18 cellular contexts compared by ENCODE assay signal in genomic region chr16:85901110-85901509, GRCh38. TPM values are rescaled to one million over a fixed set of nuclear protein-coding genes. Genes with fewer than 3 reads are reported as not detected.
DNase-seq lines count a peak whose midpoint lies in the region; ATAC-seq and TF ChIP-seq lines count a peak whose summit lies in the region.
"Had no signal": no experiment of that assay in that cellular context is flagged by ENCODE, and none has a peak within 500 bp of the region (broad histone marks: within the 10 kb centered on the region; RNA-seq: fewer than 3 reads in every experiment).

No MANE protein-coding gene starts in this region.

- H3K27ac Mint-ChIP-seq in CD4-positive, alpha-beta T cell, result no peak overlapping the region
- peak overlapping the region; percentile 82 for H3K27ac Mint-ChIP-seq in activated T-helper 1 cell treated with anti-CD3 and anti-CD28 coated beads, Interleukin-12 subunit alpha, Interleukin-12 subunit beta, Interleukin-2, Interleukin-4 antibody, amounts not matched to agents 30 ng/mL and 10 ng/mL and 1 ng/mL, durations not matched to agents 14 hours and 24 hours and 36 hours

- POLR2A ChIA-PET in CD4-positive, alpha-beta T cell (lab: Charles Lee), result interaction anchor here (1.3 kb wide), 1 partner anchor 33 kb away, joined by 3 read pairs; no protein-coding TSS in a partner anchor

- TF ChIP-seq CTCF in CD4-positive, alpha-beta T cell (IDR thresholded peaks at IDR 0.05), result no peak
- no peak for TF ChIP-seq CTCF in GM12865 (IDR thresholded peaks at IDR 0.05; ENCODE audit: insufficient read depth, low read depth, low read length, missing control alignments)

- H3K36me3 ChIP-seq in effector memory CD4-positive, alpha-beta T cell (ENCODE audit: control insufficient read depth, insufficient read depth, low read length), result no peaks in the 10 kb centered on the region
- H3K36me3 ChIP-seq: neutrophil, thyroid gland had no signal

- H3K9me3 Mint-ChIP-seq in CD4-positive, alpha-beta T cell, result no peaks in the 10 kb centered on the region
- H3K9me3 Mint-ChIP-seq in activated T-helper 1 cell treated with anti-CD3 and anti-CD28 coated beads, Interleukin-12 subunit alpha, Interleukin-12 subunit beta, Interleukin-2, Interleukin-4 antibody, amounts not matched to agents 30 ng/mL and 10 ng/mL and 1 ng/mL, durations not matched to agents 14 hours and 24 hours and 36 hours, result no peaks in the 10 kb centered on the region

- no peaks in the 10 kb centered on the region for H3K36me3 Mint-ChIP-seq in CD4-positive, alpha-beta T cell (ENCODE audit: low read depth)
- peaks cover 55% of the 10 kb centered on the region for H3K36me3 Mint-ChIP-seq in activated T-helper 1 cell treated with anti-CD3 and anti-CD28 coated beads, Interleukin-12 subunit alpha, Interleukin-12 subunit beta, Interleukin-2, Interleukin-4 antibody, amounts not matched to agents 30 ng/mL and 10 ng/mL and 1 ng/mL, durations not matched to agents 14 hours and 24 hours and 36 hours (ENCODE audit: low read depth)

- no peak for DNase-seq in CD4-positive, alpha-beta T cell
- DNase-seq in GM12865 (ENCODE audit: low read depth) (no peak), Right ventricle myocardium inferior (ENCODE audit: missing footprints) (no peak)
- no peak for DNase-seq in activated T-helper 1 cell treated with anti-CD3 and anti-CD28 coated beads, Interleukin-12 subunit alpha, Interleukin-12 subunit beta, Interleukin-2, Interleukin-4 antibody, amounts not matched to agents 30 ng/mL and 10 ng/mL and 1 ng/mL, durations not matched to agents 14 hours and 24 hours and 36 hours (ENCODE audit: low spot score)
- DNase-seq in effector memory CD4-positive, alpha-beta T cell, result no peak
- DNase-seq: activated CD8-positive, alpha-beta memory T cell treated with anti-CD3 and anti-CD28 coated beads, Interleukin-2, amount 50 U/mL, for 48 hours; erythroblast; GOT3; NCI-H187 treated with DMSO at 0.1 percent for 48 hours; NCI-H510A treated with DMSO at 0.1 percent for 48 hours; stimulated activated CD4-positive, alpha-beta T cell treated with anti-CD3 and anti-CD28 coated beads, Interleukin-2, amount 100 ng/mL, for 24 hours; thyroid gland had no signal

- H3K4me3 ChIP-seq in GM12865 (ENCODE audit: low read depth, low read length) (peak overlapping the region; percentile 70), mononuclear cell (ENCODE audit: low read length) (peak overlapping the region; percentile 55)
- no peak overlapping the region for H3K4me3 ChIP-seq in effector memory CD4-positive, alpha-beta T cell (ENCODE audit: insufficient read depth, low read depth, low read length, poor library complexity, severe bottlenecking)
- H3K4me3 ChIP-seq: thyroid gland had no signal

- peak overlapping the region; percentile 91 for H3K4me3 Mint-ChIP-seq in CD4-positive, alpha-beta T cell
- H3K4me3 Mint-ChIP-seq in activated T-helper 1 cell treated with anti-CD3 and anti-CD28 coated beads, Interleukin-12 subunit alpha, Interleukin-12 subunit beta, Interleukin-2, Interleukin-4 antibody, amounts not matched to agents 30 ng/mL and 10 ng/mL and 1 ng/mL, durations not matched to agents 14 hours and 24 hours and 36 hours, result peak overlapping the region; percentile 88

- no peaks in the 10 kb centered on the region for H3K9me3 ChIP-seq in CD4-positive, alpha-beta T cell (ENCODE audit: control insufficient read depth, low read length)
- no peaks in the 10 kb centered on the region for H3K9me3 ChIP-seq in mononuclear cell (ENCODE audit: low read depth, low read length)
- no peaks in the 10 kb centered on the region for H3K9me3 ChIP-seq in effector memory CD4-positive, alpha-beta T cell (ENCODE audit: control insufficient read depth, low read length)
- H3K9me3 ChIP-seq: thyroid gland had no signal

- H3K27me3 ChIP-seq in CD4-positive, alpha-beta T cell (ENCODE audit: control insufficient read depth, insufficient read depth, low read length), result no peaks in the 10 kb centered on the region
- peaks cover 4% of the 10 kb centered on the region for H3K27me3 ChIP-seq in mononuclear cell (ENCODE audit: insufficient read depth, low read length)
- peaks cover 22% of the 10 kb centered on the region for H3K27me3 ChIP-seq in effector memory CD4-positive, alpha-beta T cell (replicated peaks; ENCODE audit: control insufficient read depth, insufficient read depth, low read length, poor library complexity, severe bottlenecking)
- H3K27me3 ChIP-seq: thyroid gland had no signal

- H3K27ac ChIP-seq in CD4-positive, alpha-beta T cell (ENCODE audit: low read depth, low read length), result no peak overlapping the region
- no peak overlapping the region for H3K27ac ChIP-seq in effector memory CD4-positive, alpha-beta T cell (ENCODE audit: insufficient read depth, low read length, poor library complexity, severe bottlenecking)
- H3K27ac ChIP-seq: coronary artery, neutrophil, thyroid gland had no signal

- peaks cover 31% of the 10 kb centered on the region for H3K27me3 Mint-ChIP-seq in CD4-positive, alpha-beta T cell
- H3K27me3 Mint-ChIP-seq in activated T-helper 1 cell treated with anti-CD3 and anti-CD28 coated beads, Interleukin-12 subunit alpha, Interleukin-12 subunit beta, Interleukin-2, Interleukin-4 antibody, amounts not matched to agents 30 ng/mL and 10 ng/mL and 1 ng/mL, durations not matched to agents 14 hours and 24 hours and 36 hours (ENCODE audit: insufficient read depth), result peaks cover 13% of the 10 kb centered on the region

- H3K4me1 Mint-ChIP-seq in CD4-positive, alpha-beta T cell (ENCODE audit: low read depth), result peaks cover 49% of the 10 kb centered on the region
- H3K4me1 Mint-ChIP-seq in activated T-helper 1 cell treated with anti-CD3 and anti-CD28 coated beads, Interleukin-12 subunit alpha, Interleukin-12 subunit beta, Interleukin-2, Interleukin-4 antibody, amounts not matched to agents 30 ng/mL and 10 ng/mL and 1 ng/mL, durations not matched to agents 14 hours and 24 hours and 36 hours (ENCODE audit: low read depth), result peaks cover 72% of the 10 kb centered on the region

- no peak for ATAC-seq in CD4-positive, alpha-beta T cell (ENCODE audit: poor library complexity)
- no peak for ATAC-seq in Right ventricle myocardium inferior
- no peak for ATAC-seq in HG02973 (IDR thresholded peaks at IDR 0.05; ENCODE audit: unreplicated experiment)
- ATAC-seq in HG02885 (IDR thresholded peaks at IDR 0.05; ENCODE audit: poor library complexity, unreplicated experiment), result no peak
- ATAC-seq: sciatic nerve had no signal

- CTCF ChIA-PET in CD4-positive, alpha-beta T cell (lab: Charles Lee), result no interaction called here

- intact Hi-C loops in CD4-positive, alpha-beta T cell (cut with DNase I, micrococcal nuclease), result no loop called here
- intact Hi-C loops in activated T-helper 1 cell treated with anti-CD3 and anti-CD28 coated beads, Interleukin-12 subunit alpha, Interleukin-12 subunit beta, Interleukin-2, Interleukin-4 antibody, amounts not matched to agents 30 ng/mL and 10 ng/mL and 1 ng/mL, durations not matched to agents 14 hours and 24 hours and 36 hours (cut with micrococcal nuclease), result no loop called here
- intact Hi-C loops in Right ventricle myocardium inferior (cut with DNase I), result loop anchor here (5.0 kb wide), 1 partner anchor 61 kb away; no protein-coding TSS in a partner anchor

- peaks cover 79% of the 10 kb centered on the region for H3K4me1 ChIP-seq in mononuclear cell (ENCODE audit: insufficient read depth, low read length)
- peaks cover 17% of the 10 kb centered on the region for H3K4me1 ChIP-seq in effector memory CD4-positive, alpha-beta T cell (ENCODE audit: control insufficient read depth, insufficient read depth, low read length, poor library complexity, severe bottlenecking)

RNA-seq across cellular contexts. Expression of gene IRF8, which starts 2.1 kb away (rescaled TPM):
- 10 to 100 TPM; 11.3 to 13.2 TPM for total RNA-seq in CD4-positive, alpha-beta T cell
- 158 and 166 TPM in 2 replicates for total RNA-seq in activated T-helper 1 cell treated with anti-CD3 and anti-CD28 coated beads, Interleukin-12 subunit alpha, Interleukin-12 subunit beta, Interleukin-2, Interleukin-4 antibody, amounts not matched to agents 30 ng/mL and 10 ng/mL and 1 ng/mL, durations not matched to agents 14 hours and 24 hours and 36 hours
- total RNA-seq in mononuclear cell, result 94.9 TPM
- 3.3 TPM for total RNA-seq in Right ventricle myocardium inferior
